ENCODE assay signal across 17 cellular contexts in the genomic region with DNA sequence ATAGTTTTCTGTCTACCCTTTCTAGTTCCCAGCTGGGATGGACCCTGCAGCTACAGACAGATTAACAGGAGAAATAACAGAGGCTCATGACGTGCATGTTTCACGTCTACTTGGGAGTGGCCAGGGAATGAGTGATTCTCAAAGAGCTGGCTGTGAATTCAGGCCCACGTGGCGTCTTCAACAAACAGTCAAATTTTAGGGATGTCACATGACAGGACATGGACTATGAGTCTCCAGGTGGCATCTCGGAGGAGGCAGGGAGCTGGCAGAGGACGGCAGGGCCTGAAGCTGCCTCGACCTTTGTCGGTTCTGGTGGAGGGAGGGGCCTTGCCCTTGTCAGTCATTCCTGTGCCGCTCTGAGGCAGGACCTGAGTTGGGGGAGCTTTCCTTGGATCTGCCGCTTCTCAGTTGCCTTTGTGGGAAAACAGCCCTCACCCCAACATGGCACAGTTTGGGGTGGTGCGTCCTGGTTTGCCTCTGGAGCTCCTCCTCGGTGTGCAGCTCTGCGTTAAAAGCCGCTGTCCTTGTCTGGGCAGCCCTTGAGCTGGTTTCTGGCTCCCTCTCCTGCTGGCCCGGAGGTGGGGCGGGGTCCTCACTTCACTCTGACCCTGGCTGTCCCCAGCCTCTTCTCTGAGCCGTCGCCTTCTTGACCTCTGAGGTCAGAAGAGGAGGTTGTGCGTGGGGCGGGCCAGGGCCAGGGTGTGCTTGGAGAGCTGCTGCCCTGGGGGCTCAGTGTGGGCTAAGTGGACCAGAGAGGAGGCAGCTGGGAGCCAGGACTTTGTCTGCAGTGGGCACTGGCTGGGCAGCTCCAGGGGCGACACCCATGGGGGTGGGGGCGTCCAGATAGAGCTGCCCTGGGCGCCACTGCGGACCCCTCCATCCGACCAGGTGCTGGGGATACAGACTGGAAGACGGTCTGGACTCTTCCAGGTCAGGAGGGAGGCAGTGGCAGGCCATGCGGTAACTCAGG. TPM values are rescaled to one million over a fixed set of nuclear protein-coding genes. Genes with fewer than 3 reads are reported as not detected.
A peak's percentile ranks its signal among the peaks of the same experiment; 100 is the strongest.
DNase-seq lines count a peak whose midpoint lies in the region; ATAC-seq and TF ChIP-seq lines count a peak whose summit lies in the region.
"Had no signal": no experiment of that assay in that cellular context is flagged by ENCODE, and none has a peak within 500 bp of the region (broad histone marks: within the 10 kb centered on the region; RNA-seq: fewer than 3 reads in every experiment).

No MANE protein-coding gene starts in this region.

- H3K27ac ChIP-seq in Panc1 (ENCODE audit: low read length) (no peak overlapping the region), trophoblast cell (ENCODE audit: low read depth, low read length) (no peak overlapping the region)
- H3K27ac ChIP-seq: heart right ventricle, lower lobe of right lung, pancreas had no signal

- no peak overlapping the region for H2BK12ac ChIP-seq in trophoblast cell (ENCODE audit: low read length)

- H3K4me1 Mint-ChIP-seq in activated CD8-positive, alpha-beta memory T cell treated with anti-CD3 and anti-CD28 coated beads, Interleukin-2, amount 10 ng/mL, durations not matched to agents 7 days and 5 days = peaks cover 35% of the 10 kb centered on the region
- H3K4me1 Mint-ChIP-seq in glutamatergic neuron (ENCODE audit: low read depth, unreplicated experiment) = peaks cover 2% of the 10 kb centered on the region

- H4K12ac ChIP-seq in trophoblast cell (ENCODE audit: low read depth, low read length) = peak overlapping the region; percentile 12

- H2AFZ ChIP-seq in trophoblast cell (ENCODE audit: insufficient read depth, low read length, poor library complexity) = no peak overlapping the region

- ATAC-seq in activated CD8-positive, alpha-beta memory T cell treated with anti-CD3 and anti-CD28 coated beads, Interleukin-2, amount 10 ng/mL, durations not matched to agents 7 days and 5 days = no peak
- ATAC-seq in Panc1 (0 out of 2 replicates have a peak, but pooled peaks have one; percentile 17), GM19351 (IDR thresholded peaks at IDR 0.05; ENCODE audit: unreplicated experiment) (no peak), GM18498 (IDR thresholded peaks at IDR 0.05; ENCODE audit: unreplicated experiment) (no peak)
- ATAC-seq: pancreas had no signal

- no peak overlapping the region for H4K91ac ChIP-seq in trophoblast cell (ENCODE audit: low read depth, low read length)

- no peak overlapping the region for H2BK5ac ChIP-seq in trophoblast cell (ENCODE audit: low read depth, low read length, poor library complexity)

- in situ Hi-C loops in Panc1 (cut with HindIII; ENCODE audit: low pct_unique_long_range_greater_than_20kb, low sequenced_read_pairs) (no loop called here), ACHN (cut with HindIII; ENCODE audit: low pct_ligation_motif_present, low pct_unique_long_range_greater_than_20kb, low sequenced_read_pairs) (no loop called here)

- no TSS peak for BruUV-seq in Panc1 (replicated peaks; lab: Mats Ljungman, UMichigan)

- H3K18ac ChIP-seq in trophoblast cell (ENCODE audit: low read length) = peak overlapping the region; percentile 10

- TF ChIP-seq CTCF in Panc1 (IDR thresholded peaks at IDR 0.05) (no peak), glutamatergic neuron (IDR thresholded peaks at IDR 0.05; ENCODE audit: partially characterized antibody, unreplicated experiment) (no peak)

- CTCF ChIA-PET in activated CD8-positive, alpha-beta memory T cell treated with anti-CD3 and anti-CD28 coated beads, Interleukin-2, amount 10 ng/mL, durations not matched to agents 7 days and 5 days (lab: Charles Lee) = interaction anchor here (0.9 to 2.7 kb wide), 7 partner anchors 23 to 102 kb away, joined by 3 to 14 read pairs (median 6); partner anchors contain the start of genes D2HGDH and ING5
- CTCF ChIA-PET in Panc1 (lab: Charles Lee) = no interaction called here

- H3K4me3 ChIP-seq in Panc1 (ENCODE audit: low read depth in 2 of 2, low read length in 2 of 2) = no peak overlapping the region
- no peak overlapping the region for H3K4me3 ChIP-seq in trophoblast cell (ENCODE audit: low read depth, low read length)
- H3K4me3 ChIP-seq: HAP-1, heart right ventricle, lower lobe of right lung, pancreas had no signal

- no peaks in the 10 kb centered on the region for H3K79me2 ChIP-seq in trophoblast cell (ENCODE audit: control insufficient read depth, insufficient read depth, low read length, poor library complexity)

- no peaks in the 10 kb centered on the region for H3K9me3 ChIP-seq in Panc1 (ENCODE audit: control insufficient read depth, insufficient read depth, low read depth, low read length)
- peaks cover 4% of the 10 kb centered on the region for H3K9me3 ChIP-seq in trophoblast cell (ENCODE audit: insufficient read depth, low read depth, low read length)
- H3K9me3 ChIP-seq: HAP-1, lower lobe of right lung, pancreas had no signal

- H2BK120ac ChIP-seq in trophoblast cell (ENCODE audit: insufficient read depth, low read length, poor library complexity) = no peak overlapping the region

- H3K79me1 ChIP-seq in trophoblast cell (ENCODE audit: low read length) = no peaks in the 10 kb centered on the region

- intact Hi-C loops in Panc1 (cut with micrococcal nuclease; ENCODE audit: unreplicated experiment) = no loop called here

- WGBS in trophoblast cell (ENCODE audit: extremely low coverage, insufficient coverage, insufficient read length) = no CpG with 5 or more reads among the region's 27 CpGs

- DNase-seq in activated CD8-positive, alpha-beta memory T cell treated with anti-CD3 and anti-CD28 coated beads, Interleukin-2, amount 10 ng/mL, durations not matched to agents 7 days and 5 days = no peak
- DNase-seq in activated CD8-positive, alpha-beta memory T cell treated with anti-CD3 and anti-CD28 coated beads for 24 hours = no peak
- DNase-seq in Panc1 (ENCODE audit: low read depth, low spot score) (no peak), glutamatergic neuron (peak; percentile 43), trophoblast cell (no peak), ACHN (no peak)
- DNase-seq: DMS79, heart right ventricle, lower lobe of right lung, OCI-M1 had no signal

- no peak overlapping the region for H3K9ac ChIP-seq in trophoblast cell (ENCODE audit: low read length)

- H3K36me3 ChIP-seq in Panc1 (ENCODE audit: control insufficient read depth, insufficient read depth, low read length) = no peaks in the 10 kb centered on the region
- peaks cover 3 to 4% of the 10 kb centered on the region in 2 experiments for H3K36me3 ChIP-seq in trophoblast cell (ENCODE audit: control insufficient read depth in 1 of 2, insufficient read depth in 2 of 2, low read length in 2 of 2)
- H3K36me3 ChIP-seq: pancreas had no signal

- peak overlapping the region; percentile 7 for H3K27ac Mint-ChIP-seq in activated CD8-positive, alpha-beta memory T cell treated with anti-CD3 and anti-CD28 coated beads, Interleukin-2, amount 10 ng/mL, durations not matched to agents 7 days and 5 days
- H3K27ac Mint-ChIP-seq in glutamatergic neuron (ENCODE audit: unreplicated experiment) = peak overlapping the region; percentile 55
- H3K27ac Mint-ChIP-seq: T-helper 2 cell treated with Interferon-gamma antibody and Interleukin-4, amounts not matched to agents 5 μg/mL and 100 μg/mL, for 36 hours had no signal

- no peak overlapping the region for H2AK5ac ChIP-seq in trophoblast cell (ENCODE audit: low read length)

- peaks cover 3% of the 10 kb centered on the region for H3K9me3 Mint-ChIP-seq in activated CD8-positive, alpha-beta memory T cell treated with anti-CD3 and anti-CD28 coated beads, Interleukin-2, amount 10 ng/mL, durations not matched to agents 7 days and 5 days (ENCODE audit: low read depth)
- peaks cover 4% of the 10 kb centered on the region for H3K9me3 Mint-ChIP-seq in glutamatergic neuron (ENCODE audit: unreplicated experiment)
- H3K9me3 Mint-ChIP-seq: T-helper 2 cell treated with Interferon-gamma antibody and Interleukin-4, amounts not matched to agents 5 μg/mL and 100 μg/mL, for 36 hours had no signal

- H4K8ac ChIP-seq in trophoblast cell (ENCODE audit: low read depth, low read length) = no peak overlapping the region

- no peak overlapping the region for H3K23ac ChIP-seq in trophoblast cell (ENCODE audit: low read length)

- no peak overlapping the region for H3K4ac ChIP-seq in trophoblast cell (ENCODE audit: low read depth, low read length)

- H3K4me2 ChIP-seq in trophoblast cell (ENCODE audit: low read length) = no peak overlapping the region

- H3K4me3 Mint-ChIP-seq in activated CD8-positive, alpha-beta memory T cell treated with anti-CD3 and anti-CD28 coated beads, Interleukin-2, amount 10 ng/mL, durations not matched to agents 7 days and 5 days = no peak overlapping the region
- H3K4me3 Mint-ChIP-seq in glutamatergic neuron (ENCODE audit: unreplicated experiment) = no peak overlapping the region
- H3K4me3 Mint-ChIP-seq: T-helper 2 cell treated with Interferon-gamma antibody and Interleukin-4, amounts not matched to agents 5 μg/mL and 100 μg/mL, for 36 hours had no signal

- POLR2A ChIA-PET in Panc1 (lab: Charles Lee) = no interaction called here

- peaks cover 10% of the 10 kb centered on the region for H3K36me3 Mint-ChIP-seq in activated CD8-positive, alpha-beta memory T cell treated with anti-CD3 and anti-CD28 coated beads, Interleukin-2, amount 10 ng/mL, durations not matched to agents 7 days and 5 days
- H3K36me3 Mint-ChIP-seq in glutamatergic neuron (ENCODE audit: unreplicated experiment) = peaks cover 10% of the 10 kb centered on the region

- H3K4me1 ChIP-seq in Panc1 (ENCODE audit: control insufficient read depth, insufficient read depth, low read length) (peaks cover 12% of the 10 kb centered on the region), trophoblast cell (ENCODE audit: control insufficient read depth in 1 of 2, insufficient read depth in 2 of 2, low read length in 2 of 2) (peaks cover 7 to 12% of the 10 kb centered on the region in 2 experiments)
- H3K4me1 ChIP-seq: HAP-1, heart right ventricle, lower lobe of right lung, pancreas had no signal

- H3K14ac ChIP-seq in trophoblast cell (ENCODE audit: low read length) = no peak overlapping the region

- H3K27me3 Mint-ChIP-seq in activated CD8-positive, alpha-beta memory T cell treated with anti-CD3 and anti-CD28 coated beads, Interleukin-2, amount 10 ng/mL, durations not matched to agents 7 days and 5 days = peaks cover 3% of the 10 kb centered on the region
- H3K27me3 Mint-ChIP-seq in glutamatergic neuron (ENCODE audit: unreplicated experiment) = peaks cover 4% of the 10 kb centered on the region

- H3K27me3 ChIP-seq in Panc1 (ENCODE audit: control insufficient read depth, insufficient read depth, low read length) (no peaks in the 10 kb centered on the region), trophoblast cell (ENCODE audit: insufficient read depth, low read length) (no peaks in the 10 kb centered on the region)
- H3K27me3 ChIP-seq: heart right ventricle, pancreas had no signal

RNA-seq across cellular contexts. Expression of gene GAL3ST2, which starts 12.1 kb away (rescaled TPM):
- under 1 TPM in 1 of 2 experiments, not detected in 1; 0.20 TPM for total RNA-seq in activated CD8-positive, alpha-beta memory T cell treated with anti-CD3 and anti-CD28 coated beads, Interleukin-2, amount 10 ng/mL, durations not matched to agents 7 days and 5 days
- total RNA-seq in Panc1 (2021; ENCODE audit: unreplicated experiment) (1.6 TPM), glutamatergic neuron (ENCODE audit: unreplicated experiment) (0.42 TPM)
- polyA plus RNA-seq in Panc1 (2012; ENCODE audit: insufficient read length) = 3.7 TPM
- polyA plus RNA-seq in trophoblast cell (2013) = 0.19 and 0.24 TPM in 2 replicates
- total RNA-seq: endothelial cell of umbilical vein, lower lobe of right lung, pancreas had no signal
- polyA plus RNA-seq: AG04450, endothelial cell of umbilical vein, heart right ventricle, pancreas had no signal

RNA-seq across cellular contexts. Expression of gene D2HGDH, which starts 30.1 kb away (rescaled TPM):
- total RNA-seq in activated CD8-positive, alpha-beta memory T cell treated with anti-CD3 and anti-CD28 coated beads, Interleukin-2, amount 10 ng/mL, durations not matched to agents 7 days and 5 days = 10 to 100 TPM; 21.6 to 26.2 TPM
- total RNA-seq in Panc1 (2021; ENCODE audit: unreplicated experiment) (53.0 TPM), glutamatergic neuron (ENCODE audit: unreplicated experiment) (12.5 TPM)
- polyA plus RNA-seq in Panc1 (2012; ENCODE audit: insufficient read length) = 71.6 TPM
- polyA plus RNA-seq in trophoblast cell (2013) = 4.0 and 4.2 TPM in 2 replicates

RNA-seq across cellular contexts. Expression of gene NEU4, which starts 44.4 kb away (rescaled TPM):
- total RNA-seq in activated CD8-positive, alpha-beta memory T cell treated with anti-CD3 and anti-CD28 coated beads, Interleukin-2, amount 10 ng/mL, durations not matched to agents 7 days and 5 days = under 1 TPM in 1 of 2 experiments, not detected in 1; 0.12 TPM
- total RNA-seq in Panc1 (2021; ENCODE audit: unreplicated experiment) (10.0 TPM), glutamatergic neuron (ENCODE audit: unreplicated experiment) (0.88 TPM)
- polyA plus RNA-seq in Panc1 (2012; ENCODE audit: insufficient read length) = 18.8 TPM
- 0.11 and 0.19 TPM in 2 replicates for polyA plus RNA-seq in trophoblast cell (2013)
- total RNA-seq: endothelial cell of umbilical vein, lower lobe of right lung, pancreas had no signal
- polyA plus RNA-seq: AG04450, endothelial cell of umbilical vein had no signal
